Comparison of ENCODE assay signal across 1 cellular context in the genomic region with DNA sequence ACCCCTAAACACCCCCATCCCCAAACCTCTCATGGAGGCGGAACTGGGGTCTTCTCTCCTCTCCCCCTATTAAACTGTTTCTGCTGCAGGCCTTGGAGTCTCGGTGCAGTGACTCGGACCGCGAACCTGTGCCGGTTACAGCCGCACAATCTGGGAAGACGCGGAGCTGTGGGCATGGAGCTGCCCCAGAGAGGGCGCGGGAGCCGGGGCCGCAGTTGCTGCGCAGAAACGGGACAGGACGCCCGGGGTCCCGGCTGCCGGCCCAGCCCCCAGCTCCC.
TF ChIP-seq lines count a peak whose summit lies in the region.

No MANE protein-coding gene starts in this region.

TF ChIP-seq in endothelial cell of umbilical vein, 7 proteins besides CTCF, POLR2A, EP300 and RAD21 (continued from another document):
- no peak for TF ChIP-seq MYC (IDR thresholded peaks at IDR 0.05; ENCODE audit: low read depth, low read length)
